19 cellular contexts compared by ENCODE assay signal in genomic region chr15:98938105-98938417, GRCh38.
DNase-seq lines count a peak whose midpoint lies in the region; ATAC-seq and TF ChIP-seq lines count a peak whose summit lies in the region.
"Had no signal": no experiment of that assay in that cellular context is flagged by ENCODE, and none has a peak within 500 bp of the region (broad histone marks: within the 10 kb centered on the region; RNA-seq: fewer than 3 reads in every experiment).

No MANE protein-coding gene starts in this region.

- H3K27me3 ChIP-seq in brain microvascular endothelial cell (replicated peaks): no peaks in the 10 kb centered on the region
- H3K27me3 ChIP-seq: adrenal gland, BE2C, foreskin keratinocyte, transverse colon had no signal

- no peaks in the 10 kb centered on the region for H3K36me3 ChIP-seq in KOPT-K1 (ENCODE audit: insufficient read depth, low read length)
- H3K36me3 ChIP-seq in brain microvascular endothelial cell (replicated peaks): peaks cover 55% of the 10 kb centered on the region

- peak; percentile 67 for ATAC-seq in GM18867 (IDR thresholded peaks at IDR 0.05; ENCODE audit: unreplicated experiment)
- peak; percentile 45 for ATAC-seq in GM21381 (IDR thresholded peaks at IDR 0.05; ENCODE audit: unreplicated experiment)
- peak; percentile 56 for ATAC-seq in HG02885 (IDR thresholded peaks at IDR 0.05; ENCODE audit: poor library complexity, unreplicated experiment)
- ATAC-seq: foreskin keratinocyte, Right ventricle myocardium inferior had no signal

- H3K4me3 ChIP-seq in brain microvascular endothelial cell (ENCODE audit: low read depth, low read length): no peak overlapping the region
- H3K4me3 ChIP-seq: adrenal gland, transverse colon had no signal

- TF ChIP-seq CTCF in brain microvascular endothelial cell (IDR thresholded peaks at IDR 0.05; ENCODE audit: low read depth, low read length, missing control alignments): no peak

- H3K27ac ChIP-seq in KOPT-K1 (ENCODE audit: low read depth, low read length, poor library complexity, severe bottlenecking) (peak overlapping the region; percentile 16), brain microvascular endothelial cell (no peak overlapping the region)
- H3K27ac ChIP-seq: adrenal gland, foreskin keratinocyte, transverse colon had no signal

- in situ Hi-C loops in brain microvascular endothelial cell (cut with HindIII; ENCODE audit: low pct_ligation_motif_present, low sequenced_read_pairs): no loop called here

- no peaks in the 10 kb centered on the region for H3K9me3 ChIP-seq in KOPT-K1 (ENCODE audit: insufficient read depth, low read length, poor library complexity, severe bottlenecking)
- H3K9me3 ChIP-seq: adrenal gland, BE2C, transverse colon had no signal

- DNase-seq in AML-193 (lab: John Stamatoyannopoulos, UW) (no peak), NCI-H2196 (lab: John Stamatoyannopoulos, UW; ENCODE audit: unreplicated experiment) (no peak), SHP77 treated with DMSO at 0.1 percent for 48 hours (lab: John Stamatoyannopoulos, UW) (no peak), brain microvascular endothelial cell (no peak)
- DNase-seq: activated CD4-positive, alpha-beta T cell treated with anti-CD3 and anti-CD28 coated beads for 48 hours; activated T-cell treated with anti-CD3 and anti-CD28 coated beads, Interleukin-2, amount 50 U/mL, for 24 hours; adrenal gland; BE2C; cerebellar nuclear complex; foreskin keratinocyte; naive B cell; NCI-H2029; T1000; transverse colon had no signal
